8 cellular contexts compared by ENCODE assay signal in genomic region chr5:14143509-14143842, GRCh38. TPM values are rescaled to one million over a fixed set of nuclear protein-coding genes. Genes with fewer than 3 reads are reported as not detected.
A peak's percentile ranks its signal among the peaks of the same experiment; 100 is the strongest.
DNase-seq lines count a peak whose midpoint lies in the region; ATAC-seq and TF ChIP-seq lines count a peak whose summit lies in the region.

No MANE protein-coding gene starts in this region.

- H3K27ac ChIP-seq in right atrium auricular region (peak overlapping the region; percentile 92 to 94), HL-60 (replicated peaks) (no peak overlapping the region), esophagus squamous epithelium (peak overlapping the region; percentile 91 to 98 (median 93))

- H3K36me3 ChIP-seq in right atrium auricular region (no peaks in the 10 kb centered on the region), esophagus squamous epithelium (no peaks in the 10 kb centered on the region)

- no peak for TF ChIP-seq POLR2A in esophagus squamous epithelium (IDR thresholded peaks at IDR 0.05)

- no CpG with 5 or more reads among the region's 65 CpGs for WGBS in esophagus squamous epithelium, 2 donors

- intact Hi-C loops in cardiac septum (cut with DNase I) (loop anchor here (1.0 to 5.0 kb wide), 3 partner anchors 11 to 44 kb away; no protein-coding TSS in a partner anchor), esophagus squamous epithelium (cut with DNase I) (loop anchor here (10.0 kb wide), 1 partner anchor 121 kb away; no protein-coding TSS in a partner anchor)

- DNase-seq in right atrium auricular region (ENCODE audit: low spot score) (no peak), cardiac septum (ENCODE audit: low spot score) (no peak), HL-60 (ENCODE audit: low read depth in 1 of 2, low spot score in 1 of 2) (no peak), esophagus squamous epithelium (lab: John Stamatoyannopoulos, UW) (no peak), NOMO-1 treated with dmso at 0.1 percent for 144 hours (lab: John Stamatoyannopoulos, UW; ENCODE audit: unreplicated experiment) (no peak), NCI-H2081 treated with DMSO at 0.1 percent for 48 hours (lab: John Stamatoyannopoulos, UW) (no peak), DMS53 (lab: John Stamatoyannopoulos, UW) (no peak)
- DNase-seq in stimulated activated naive CD8-positive, alpha-beta T cell treated with anti-CD3 and anti-CD28 coated beads, Interleukin-15, Interleukin-2, amounts not matched to agents 100 U/mL and 50 U/mL, for 24 hours, result no peak

- peak overlapping the region; percentile 83 for H3K4me3 ChIP-seq in right atrium auricular region
- peak overlapping the region; percentile 47 for H3K4me3 ChIP-seq in HL-60 (replicated peaks; ENCODE audit: insufficient read depth, low read length)
- peak overlapping the region; percentile 63 to 91 (median 84) for H3K4me3 ChIP-seq in esophagus squamous epithelium

- H3K27me3 ChIP-seq in right atrium auricular region, result no peaks in the 10 kb centered on the region
- H3K27me3 ChIP-seq in HL-60 (ENCODE audit: insufficient read depth, poor library complexity, severe bottlenecking), result no peaks in the 10 kb centered on the region
- peaks cover 0 to 9% (median 0%) of the 10 kb centered on the region in 4 donors for H3K27me3 ChIP-seq in esophagus squamous epithelium

- H3K9me3 ChIP-seq in right atrium auricular region (no peaks in the 10 kb centered on the region), esophagus squamous epithelium (no peaks in the 10 kb centered on the region)

- TF ChIP-seq CTCF in right atrium auricular region (IDR thresholded peaks at IDR 0.05) (no peak), HL-60 (IDR thresholded peaks at IDR 0.05; ENCODE audit: insufficient read depth, low read length) (no peak), esophagus squamous epithelium (IDR thresholded peaks at IDR 0.05) (no peak)

- peaks cover 0 to 42% of the 10 kb centered on the region in 2 donors for H3K4me1 ChIP-seq in right atrium auricular region
- peaks cover 7 to 53% (median 30%) of the 10 kb centered on the region in 3 donors for H3K4me1 ChIP-seq in esophagus squamous epithelium

- peak; percentile 4 for ATAC-seq in stimulated activated naive CD8-positive, alpha-beta T cell treated with anti-CD3 and anti-CD28 coated beads, Interleukin-15, Interleukin-2, amounts not matched to agents 100 U/mL and 50 U/mL, for 24 hours

RNA-seq across cellular contexts. Expression of gene TRIO, which starts 0.3 kb away (rescaled TPM):
- total RNA-seq in right atrium auricular region (10 to 100 TPM; 51.6 to 67.0 TPM), cardiac septum (89.8 TPM), esophagus squamous epithelium (100 to 1,000 TPM in 1 of 4 donors, 10 to 100 TPM in 3; 21.2 to 105 (median 47.6) TPM)
